In the genomic region with DNA sequence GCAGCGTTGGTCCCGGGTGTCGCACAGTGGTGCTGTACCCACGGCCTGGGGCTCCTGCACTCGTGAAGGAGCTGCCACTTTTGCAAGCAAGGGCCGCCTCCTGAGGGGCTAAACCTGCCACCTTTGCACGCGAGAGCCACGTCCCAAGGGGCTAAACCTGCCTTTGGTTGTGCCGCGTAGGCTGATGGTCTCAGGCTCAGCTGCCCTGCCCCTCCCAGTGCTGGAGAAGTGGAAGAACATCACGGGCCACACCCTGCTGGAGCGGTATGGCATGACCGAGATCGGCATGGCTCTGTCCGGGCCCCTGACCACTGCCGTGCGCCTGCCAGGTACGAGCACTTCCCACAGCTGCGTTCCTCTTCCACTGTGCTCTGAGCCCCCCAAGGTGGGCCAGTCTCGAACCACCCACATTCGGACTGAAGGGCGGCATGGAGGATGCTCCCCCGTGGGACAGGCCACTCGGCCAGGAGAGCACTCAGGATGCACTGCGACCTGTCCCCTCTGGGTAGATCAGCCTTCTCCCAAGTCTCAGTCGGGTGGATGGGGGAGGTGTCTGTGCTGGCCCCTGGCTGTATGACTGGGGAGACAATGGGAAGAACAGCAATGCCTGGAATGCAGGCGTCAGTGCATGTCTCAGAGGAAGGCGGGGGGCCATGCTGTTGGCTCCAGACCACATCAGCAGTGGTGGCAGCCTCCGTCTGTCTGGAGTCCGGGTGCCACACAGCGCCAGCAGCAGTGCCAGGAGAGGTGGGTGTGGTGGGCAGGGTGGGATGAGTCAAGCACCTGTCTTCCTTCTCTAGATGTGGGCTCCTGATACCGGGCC, we compare ENCODE assay signal across 9 cellular contexts. TPM values are rescaled to one million over a fixed set of nuclear protein-coding genes. Genes with fewer than 3 reads are reported as not detected.
DNase-seq lines count a peak whose midpoint lies in the region; ATAC-seq and TF ChIP-seq lines count a peak whose summit lies in the region.
"Had no signal": no experiment of that assay in that cellular context is flagged by ENCODE, and none has a peak within 500 bp of the region (broad histone marks: within the 10 kb centered on the region; RNA-seq: fewer than 3 reads in every experiment).

No MANE protein-coding gene starts in this region.

- peaks cover 0 to 2% (median 0%) of the 10 kb centered on the region in 3 donors for H3K27me3 Mint-ChIP-seq in CD14-positive monocyte (ENCODE audit: low read depth in 3 of 3)

- ATAC-seq in HG02798 (IDR thresholded peaks at IDR 0.05; ENCODE audit: poor library complexity, unreplicated experiment) = no peak

- peak overlapping the region; percentile 92 to 99 (median 96) for H3K27ac Mint-ChIP-seq in CD14-positive monocyte

- peak overlapping the region; percentile 8 for H3K4me3 ChIP-seq in mononuclear cell (ENCODE audit: low read length)

- no peaks in the 10 kb centered on the region for H3K27me3 ChIP-seq in mononuclear cell (ENCODE audit: insufficient read depth, low read length)

- peaks cover 41% of the 10 kb centered on the region for H3K4me1 ChIP-seq in mononuclear cell (ENCODE audit: insufficient read depth, low read length)

- H3K4me3 Mint-ChIP-seq in CD14-positive monocyte = peak overlapping the region; percentile 81 to 89

- TF ChIP-seq RAD21 in Ishikawa (IDR thresholded peaks at IDR 0.05; ENCODE audit: low read depth) = no peak

- DNase-seq in CD14-positive monocyte (ENCODE audit: low spot score) = peak; percentile 43
- DNase-seq in amniotic epithelial cell (ENCODE audit: low read depth) = peak; percentile 8
- DNase-seq in DMS53 treated with DMSO at 0.1 percent for 48 hours (lab: John Stamatoyannopoulos, UW; ENCODE audit: unreplicated experiment) = no peak
- DNase-seq in NCI-H524 treated with DMSO at 0.1 percent for 48 hours (lab: John Stamatoyannopoulos, UW) = no peak
- no peak for DNase-seq in DMS 273 treated with DMSO at 0.1 percent for 48 hours (lab: John Stamatoyannopoulos, UW)
- DNase-seq: NCI-H748 treated with DMSO at 0.1 percent for 48 hours had no signal

- intact Hi-C loops in CD14-positive monocyte (cut with micrococcal nuclease) = loop anchor here (2.0 to 10.0 kb wide), 3 partner anchors 152 to 544 kb away; a partner anchor contains a TSS

- no peak for TF ChIP-seq EP300 in Ishikawa (IDR thresholded peaks at IDR 0.05; ENCODE audit: borderline replicate concordance)

- peaks cover 39 to 40% of the 10 kb centered on the region in 2 donors for H3K36me3 Mint-ChIP-seq in CD14-positive monocyte

- H3K4me1 Mint-ChIP-seq in CD14-positive monocyte = peaks cover 44% of the 10 kb centered on the region

- H3K9me3 ChIP-seq in mononuclear cell (ENCODE audit: low read depth, low read length) = no peaks in the 10 kb centered on the region

- TF ChIP-seq CTCF in CD14-positive monocyte (IDR thresholded peaks at IDR 0.05) = no peak

- peaks cover 0 to 2% (median 0%) of the 10 kb centered on the region in 7 donors for H3K9me3 Mint-ChIP-seq in CD14-positive monocyte

TF ChIP-seq in Ishikawa, 13 proteins besides CTCF, POLR2A, EP300 and RAD21:
- no peak for TF ChIP-seq CREB1 (IDR thresholded peaks at IDR 0.05; ENCODE audit: low read depth)
- TF ChIP-seq TEAD4 (IDR thresholded peaks at IDR 0.05) = peak; percentile 23; the same call in 1 of the 2 replicates

RNA-seq across cellular contexts. Expression of a gene that starts 20.7 kb away (rescaled TPM):
- polyA plus RNA-seq in CD14-positive monocyte = 10 to 100 TPM; 23.5 to 26.4 TPM
- 20.9 TPM for total RNA-seq in mononuclear cell

RNA-seq across cellular contexts. Expression of a gene that starts 57.2 kb away (rescaled TPM):
- not detected for polyA plus RNA-seq in CD14-positive monocyte
- not detected for total RNA-seq in mononuclear cell

Comparison
In these comparisons a context has a peak if more than half of its experiments do, and no peak if none do; other contexts are left out.
1. DNase-seq: peak in CD14-positive monocyte (single experiment) and amniotic epithelial cell (single experiment); none in DMS53 treated with DMSO at 0.1 percent for 48 hours (single experiment), NCI-H524 treated with DMSO at 0.1 percent for 48 hours (single experiment) and DMS 273 treated with DMSO at 0.1 percent for 48 hours (single experiment).